In genomic region chr1:120648915-120649623, GRCh38 we compare ENCODE assay signal across 8 cellular contexts.
DNase-seq lines count a peak whose midpoint lies in the region; ATAC-seq and TF ChIP-seq lines count a peak whose summit lies in the region.
"Not testable (repeated sequence)": the region's sequence is repeated elsewhere in the genome, so short reads cannot be mapped to it uniquely, and the experiment has no call there.

No MANE protein-coding gene starts in this region.

- intact Hi-C loops in Right ventricle myocardium inferior (cut with DNase I); heart left ventricle (cut with DNase I); heart right ventricle (cut with DNase I); left cardiac atrium (cut with DNase I); left ventricle myocardium superior (cut with micrococcal nuclease); psoas muscle (cut with DNase I): not testable (repeated sequence)

- H3K4me3 Mint-ChIP-seq in GM23338, WTC11: not testable (repeated sequence)

- POLR2A ChIA-PET in WTC11 (lab: Charles Lee) = not testable (repeated sequence)

- not testable (repeated sequence) for TF ChIP-seq POLR2A in heart left ventricle (IDR thresholded peaks at IDR 0.05)

- not testable (repeated sequence) for H3K27me3 Mint-ChIP-seq in GM23338 (ENCODE audit: insufficient read depth, low read depth, poor library complexity); WTC11 (ENCODE audit: low read depth)

- H3K36me3 Mint-ChIP-seq in GM23338 (ENCODE audit: low read depth); WTC11: not testable (repeated sequence)

- TF ChIP-seq CTCF in GM23338 (conservative IDR thresholded peaks at IDR 0.05; ENCODE audit: low read depth in 2 of 2); WTC11 (IDR thresholded peaks at IDR 0.05); heart left ventricle (IDR thresholded peaks at IDR 0.05); heart right ventricle (IDR thresholded peaks at IDR 0.05); psoas muscle (IDR thresholded peaks at IDR 0.05): not testable (repeated sequence)

- H3K4me3 ChIP-seq in GM23338, heart left ventricle, heart right ventricle, psoas muscle: not testable (repeated sequence)

- ATAC-seq in GM23338 = peak; percentile 77
- ATAC-seq in WTC11 = peak; percentile 65
- peak; percentile 34 for ATAC-seq in Right ventricle myocardium inferior
- peak; percentile 5 to 63 (median 62) for ATAC-seq in heart left ventricle
- peak in 6 of 8 donors; percentile 44 to 70 (median 60) for ATAC-seq in heart right ventricle
- peak; percentile 15 to 16 for ATAC-seq in left cardiac atrium
- ATAC-seq in left ventricle myocardium superior = peak; percentile 58
- peak; percentile 50 to 74 (median 68) for ATAC-seq in psoas muscle

- CTCF ChIA-PET in WTC11 (lab: Charles Lee) = not testable (repeated sequence)

- not testable (repeated sequence) for H3K9me2 ChIP-seq in GM23338 (ENCODE audit: insufficient read depth)

- not testable (repeated sequence) for H3F3A ChIP-seq in GM23338 (replicated peaks; ENCODE audit: low read depth)

- H3K4me1 ChIP-seq in GM23338 (ENCODE audit: insufficient read depth); heart left ventricle; heart right ventricle; psoas muscle: not testable (repeated sequence)

- H3K27me3 ChIP-seq in GM23338 (ENCODE audit: insufficient read depth); heart left ventricle; heart right ventricle; psoas muscle (ENCODE audit: insufficient read depth in 3 of 3, low read length in 2 of 3): not testable (repeated sequence)

- not testable (repeated sequence) for H2AFZ ChIP-seq in GM23338

- not testable (repeated sequence) for H3K36me3 ChIP-seq in GM23338 (ENCODE audit: insufficient read depth); heart left ventricle; heart right ventricle; psoas muscle (ENCODE audit: insufficient read depth in 1 of 2, low read depth in 1 of 2)

- not testable (repeated sequence) for DNase-seq in GM23338 (ENCODE audit: low spot score); WTC11 (ENCODE audit: low spot score); Right ventricle myocardium inferior (ENCODE audit: missing footprints); heart left ventricle; heart right ventricle; left cardiac atrium; left ventricle myocardium superior; psoas muscle

- not testable (repeated sequence) for H3K4me2 ChIP-seq in GM23338

- not testable (repeated sequence) for H3K79me2 ChIP-seq in GM23338 (replicated peaks; ENCODE audit: insufficient read depth)

- H4K20me1 ChIP-seq in GM23338 (replicated peaks; ENCODE audit: insufficient read depth) = not testable (repeated sequence)

- H3K27ac Mint-ChIP-seq in GM23338, WTC11: not testable (repeated sequence)

- not testable (repeated sequence) for H3K9me3 ChIP-seq in heart left ventricle, heart right ventricle, psoas muscle

- not testable (repeated sequence) for H3K27ac ChIP-seq in GM23338 (ENCODE audit: low read depth); heart left ventricle; heart right ventricle; psoas muscle

- not testable (repeated sequence) for H3K4me1 Mint-ChIP-seq in GM23338, WTC11

- H3K9me3 Mint-ChIP-seq in GM23338, WTC11: not testable (repeated sequence)

- no CpG with 5 or more reads among the region's 7 CpGs for WGBS in heart left ventricle, 4 donors
- no CpG with 5 or more reads among the region's 7 CpGs for WGBS in heart right ventricle, 2 donors
- WGBS in psoas muscle, 3 donors = no CpG with 5 or more reads among the region's 7 CpGs

Comparison
In these comparisons a context has a peak if more than half of its experiments do, and no peak if none do; other contexts are left out.
1. ATAC-seq: peak in every context shown above with its lines; median percentile 77 in GM23338; 68 in psoas muscle; 65 in WTC11; 62 in heart left ventricle; 60 in heart right ventricle; 58 in left ventricle myocardium superior; 34 in Right ventricle myocardium inferior; 16 in left cardiac atrium.